17 cellular contexts compared by ENCODE assay signal in genomic region chr5:142795246-142795645, GRCh38. TPM values are rescaled to one million over a fixed set of nuclear protein-coding genes. Genes with fewer than 3 reads are reported as not detected.
DNase-seq lines count a peak whose midpoint lies in the region; ATAC-seq and FAIRE-seq lines count a peak whose summit lies in the region.
"Had no signal": no experiment of that assay in that cellular context is flagged by ENCODE, and none has a peak within 500 bp of the region (broad histone marks: within the 10 kb centered on the region; RNA-seq: fewer than 3 reads in every experiment).

No MANE protein-coding gene starts in this region.

- H3K27me3 Mint-ChIP-seq in IgD-negative memory B cell: no peaks in the 10 kb centered on the region
- no peaks in the 10 kb centered on the region for H3K27me3 Mint-ChIP-seq in T-cell
- H3K27me3 Mint-ChIP-seq in natural killer cell treated with Interleukin-12 subunit alpha and Interleukin-12 subunit beta and Interleukin-15 and Interleukin-18, amount 100 ng/mL, for 72 hours: no peaks in the 10 kb centered on the region

- ATAC-seq in T-cell (replicated peaks in 1 of 4) (no peak), GM18498 (IDR thresholded peaks at IDR 0.05; ENCODE audit: unreplicated experiment) (no peak)
- no peak for ATAC-seq in natural killer cell treated with Interleukin-12 subunit alpha and Interleukin-12 subunit beta and Interleukin-15 and Interleukin-18, amount 100 ng/mL, for 72 hours
- ATAC-seq: HCT116 had no signal

- POLR2A ChIA-PET in T-cell (lab: Charles Lee): no interaction called here

- H3K36me3 Mint-ChIP-seq in IgD-negative memory B cell: no peaks in the 10 kb centered on the region
- H3K36me3 Mint-ChIP-seq in T-cell: peaks cover 10% of the 10 kb centered on the region
- peaks cover 12% of the 10 kb centered on the region for H3K36me3 Mint-ChIP-seq in natural killer cell treated with Interleukin-12 subunit alpha and Interleukin-12 subunit beta and Interleukin-15 and Interleukin-18, amount 100 ng/mL, for 72 hours

- H3K27ac Mint-ChIP-seq in IgD-negative memory B cell (peak overlapping the region; percentile 22 to 64 (median 51)), T-cell (peak overlapping the region; percentile 43 to 66)
- H3K27ac Mint-ChIP-seq in natural killer cell treated with Interleukin-12 subunit alpha and Interleukin-12 subunit beta and Interleukin-15 and Interleukin-18, amount 100 ng/mL, for 72 hours: peak overlapping the region; percentile 98 to 99

- CTCF ChIA-PET in T-cell (lab: Charles Lee): interaction anchor here in 1 of 2 donors (0.6 kb wide), 1 partner anchor 112 kb away, joined by 4 read pairs; no protein-coding TSS in a partner anchor

- FAIRE-seq in GM18507 (lab: Jason Lieb, UNC): peak; percentile 29
- FAIRE-seq: endothelial cell of umbilical vein had no signal

- H3K9me3 Mint-ChIP-seq in IgD-negative memory B cell: no peaks in the 10 kb centered on the region
- no peaks in the 10 kb centered on the region for H3K9me3 Mint-ChIP-seq in T-cell
- H3K9me3 Mint-ChIP-seq in natural killer cell treated with Interleukin-12 subunit alpha and Interleukin-12 subunit beta and Interleukin-15 and Interleukin-18, amount 100 ng/mL, for 72 hours: peaks cover 7% of the 10 kb centered on the region

- DNase-seq in GM18507 (ENCODE audit: extremely low spot score, insufficient read length, low read depth) (no peak), T-cell (no peak), NCI-H1436 (lab: John Stamatoyannopoulos, UW) (no peak), NCI-H2227 (lab: John Stamatoyannopoulos, UW; ENCODE audit: unreplicated experiment) (no peak)
- DNase-seq in natural killer cell treated with Interleukin-12 subunit alpha and Interleukin-12 subunit beta and Interleukin-15 and Interleukin-18, amount 100 ng/mL, for 72 hours (ENCODE audit: low spot score): no peak
- DNase-seq: activated CD4-positive, alpha-beta T cell treated with anti-CD3 and anti-CD28 coated beads for 4 hours; activated effector memory CD4-positive, alpha-beta T cell treated with anti-CD3 and anti-CD28 coated beads, Interleukin-2, amount 50 U/mL, for 16 hours; brain microvascular endothelial cell; KG1; mammary epithelial cell; NCI-H226; stimulated activated CD4-positive, alpha-beta T cell treated with anti-CD3 and anti-CD28 coated beads, Interleukin-2, amount 100 ng/mL, for 24 hours; stomach had no signal

- peaks cover 23 to 37% (median 34%) of the 10 kb centered on the region in 3 donors for H3K4me1 Mint-ChIP-seq in IgD-negative memory B cell
- H3K4me1 Mint-ChIP-seq in T-cell: peaks cover 56 to 66% (median 59%) of the 10 kb centered on the region in 3 donors
- peaks cover 85 to 91% of the 10 kb centered on the region in 2 donors for H3K4me1 Mint-ChIP-seq in natural killer cell treated with Interleukin-12 subunit alpha and Interleukin-12 subunit beta and Interleukin-15 and Interleukin-18, amount 100 ng/mL, for 72 hours (ENCODE audit: low read depth in 2 of 2)

- H3K4me3 Mint-ChIP-seq in IgD-negative memory B cell: peak overlapping the region in 1 of 4 donors; percentile 79
- no peak overlapping the region for H3K4me3 Mint-ChIP-seq in T-cell
- peak overlapping the region; percentile 99 for H3K4me3 Mint-ChIP-seq in natural killer cell treated with Interleukin-12 subunit alpha and Interleukin-12 subunit beta and Interleukin-15 and Interleukin-18, amount 100 ng/mL, for 72 hours

RNA-seq across cellular contexts. Expression of gene ARHGAP26, which starts 25.1 kb away (rescaled TPM):
- 1.6 TPM for polyA plus RNA-seq in IgD-negative memory B cell
- 10 to 100 TPM; 22.8 to 49.3 (median 28.3) TPM for total RNA-seq in T-cell
- total RNA-seq in natural killer cell treated with Interleukin-12 subunit alpha and Interleukin-12 subunit beta and Interleukin-15 and Interleukin-18, amount 100 ng/mL, for 72 hours: 100 to 1,000 TPM; 109 to 110 TPM
